In the genomic region with DNA sequence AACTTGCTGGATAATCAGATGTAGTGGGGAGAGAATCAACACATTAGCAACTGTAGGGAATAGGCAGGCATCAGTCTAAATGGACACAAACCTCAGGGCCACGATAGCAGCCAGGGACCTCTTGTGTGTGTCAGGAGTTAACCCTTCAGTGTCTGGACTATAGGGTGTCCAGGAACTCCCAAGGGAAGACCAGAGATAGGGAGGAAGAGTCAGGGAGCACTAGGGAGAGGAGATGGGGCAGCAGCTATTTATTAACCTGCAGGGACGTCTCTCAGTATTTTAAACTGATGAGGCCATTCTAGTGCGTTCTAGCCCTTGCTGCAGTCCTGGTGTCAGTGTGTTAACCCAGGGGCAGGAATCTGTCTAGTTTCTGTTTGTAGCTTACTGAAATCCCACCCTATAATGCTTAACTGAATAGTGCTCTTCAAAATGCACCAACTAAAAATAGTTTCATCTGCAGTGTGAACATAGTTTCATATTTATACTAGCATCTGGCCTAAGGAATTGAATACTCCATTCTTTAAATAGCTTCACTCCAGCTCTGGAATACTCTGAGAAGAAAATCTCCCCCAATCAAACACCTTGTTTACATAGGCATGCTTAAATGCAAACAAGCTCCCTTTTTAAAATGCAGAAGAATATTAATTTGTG, we compare ENCODE assay signal across 8 cellular contexts.
DNase-seq lines count a peak whose midpoint lies in the region; ATAC-seq and TF ChIP-seq lines count a peak whose summit lies in the region.

No MANE protein-coding gene starts in this region.

- no peaks in the 10 kb centered on the region for H3K27me3 ChIP-seq in dorsolateral prefrontal cortex
- no peaks in the 10 kb centered on the region for H3K27me3 ChIP-seq in sigmoid colon

- H3K4me1 ChIP-seq in sigmoid colon, result peaks cover 0 to 38% (median 28%) of the 10 kb centered on the region in 4 donors

- peak; percentile 38 for ATAC-seq in GM18909 (IDR thresholded peaks at IDR 0.05; ENCODE audit: poor library complexity, unreplicated experiment)
- ATAC-seq in HG02970 (IDR thresholded peaks at IDR 0.05; ENCODE audit: low FRiP score, unreplicated experiment), result no peak

- H3K36me3 ChIP-seq in KOPT-K1 (ENCODE audit: insufficient read depth, low read length) (peaks cover 38% of the 10 kb centered on the region), sigmoid colon (no peaks in the 10 kb centered on the region)

- no peak for DNase-seq in dorsolateral prefrontal cortex
- no peak for DNase-seq in sigmoid colon
- no peak for DNase-seq in NCI-H2171 treated with DMSO at 0.1 percent for 48 hours (lab: John Stamatoyannopoulos, UW)
- DNase-seq in NCI-H1436 treated with DMSO at 0.1 percent for 48 hours (lab: John Stamatoyannopoulos, UW), result no peak
- no peak for DNase-seq in COR-L47 (lab: John Stamatoyannopoulos, UW)

- H3K9me3 ChIP-seq in KOPT-K1 (ENCODE audit: insufficient read depth, low read length, poor library complexity, severe bottlenecking) (no peaks in the 10 kb centered on the region), sigmoid colon (no peaks in the 10 kb centered on the region)

- TF ChIP-seq POLR2A in sigmoid colon (IDR thresholded peaks at IDR 0.05), result no peak

- 16 to 35% methylated on average over 3 of the region's 3 CpGs for WGBS in sigmoid colon, 2 donors

- H3K27ac ChIP-seq in KOPT-K1 (ENCODE audit: low read depth, low read length, poor library complexity, severe bottlenecking) (peak overlapping the region; percentile 66), dorsolateral prefrontal cortex (peak overlapping the region in 46 of 59 donors; percentile 2 to 81 (median 58)), sigmoid colon (peak overlapping the region; percentile 54 to 80 (median 69))

- TF ChIP-seq CTCF in dorsolateral prefrontal cortex (IDR thresholded peaks at IDR 0.05 in 54 of 56, conservative IDR thresholded peaks at IDR 0.05 in 2 of 56; ENCODE audit: low read depth in 1 of 56, partially characterized antibody in 56 of 56) (no peak), sigmoid colon (IDR thresholded peaks at IDR 0.05) (no peak)

- no peak for TF ChIP-seq EP300 in sigmoid colon (IDR thresholded peaks at IDR 0.05)

- intact Hi-C loops in dorsolateral prefrontal cortex (cut with DNase I), result no loop called here
- intact Hi-C loops in sigmoid colon (cut with DNase I), result no loop called here

- H3K4me3 ChIP-seq in dorsolateral prefrontal cortex (peak overlapping the region in 8 of 59 donors; percentile 0 to 33 (median 16)), sigmoid colon (peak overlapping the region in 2 of 4 donors; percentile 13 to 28)
